ENCODE assay signal across 10 cellular contexts in the genomic region with DNA sequence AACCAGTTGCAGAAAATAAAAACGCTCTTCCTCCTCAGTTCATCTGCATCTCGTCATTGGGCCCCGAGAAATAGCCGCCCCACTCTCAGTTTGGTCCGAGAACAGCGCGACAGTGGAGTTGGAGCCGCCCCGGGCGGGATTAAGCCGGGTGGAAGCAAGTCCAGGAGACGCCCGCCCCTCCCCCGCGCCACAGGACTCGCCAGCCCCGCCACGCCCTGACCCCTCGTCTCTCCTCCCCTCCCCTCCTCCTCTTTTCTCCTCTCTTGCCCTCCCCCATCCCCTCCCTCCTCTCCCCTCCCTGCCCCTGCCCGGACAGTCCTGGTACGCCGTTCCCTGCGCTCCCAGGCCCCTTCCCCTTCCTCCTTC.
DNase-seq lines count a peak whose midpoint lies in the region; ATAC-seq, FAIRE-seq and TF ChIP-seq lines count a peak whose summit lies in the region.
"Had no signal": no experiment of that assay in that cellular context is flagged by ENCODE, and none has a peak within 500 bp of the region (broad histone marks: within the 10 kb centered on the region; RNA-seq: fewer than 3 reads in every experiment).

No MANE protein-coding gene starts in this region.

- H2BK120ac ChIP-seq in IMR-90 (ENCODE audit: low read depth, low read length): no peak overlapping the region; the same call in 1 of the 2 replicates

- peak overlapping the region; percentile 47; the same call in 1 of the 2 replicates for H3K18ac ChIP-seq in IMR-90 (ENCODE audit: low read depth, low read length)

- no peak overlapping the region; the same call in 1 of the 2 replicates for H4K5ac ChIP-seq in IMR-90 (ENCODE audit: low read depth, low read length)

- in situ Hi-C loops in IMR-90 (cut with MboI; ENCODE audit: low sequenced_read_pairs): no loop called here

- H3K36me3 ChIP-seq in IMR-90 (ENCODE audit: control insufficient read depth, insufficient read depth, low read length) (no peaks in the 10 kb centered on the region), right lobe of liver (no peaks in the 10 kb centered on the region), testis (ENCODE audit: low read depth, missing control alignments) (no peaks in the 10 kb centered on the region)

- no peaks in the 10 kb centered on the region for H3K36me3 Mint-ChIP-seq in stimulated activated effector memory CD8-positive, alpha-beta T cell treated with anti-CD3 and anti-CD28 coated beads, Interleukin-12 subunit alpha, Interleukin-12 subunit beta, amount 100 ng/mL, for 72 hours

- H2BK15ac ChIP-seq in IMR-90 (ENCODE audit: low read depth, low read length): no peak overlapping the region

- POLR2A ChIA-PET in IMR-90 (lab: Charles Lee; ENCODE audit: unreplicated experiment): no interaction called here

- H3K56ac ChIP-seq in IMR-90 (ENCODE audit: extremely low read depth, insufficient read depth, low read length): no peak overlapping the region

- H2BK5ac ChIP-seq in IMR-90 (ENCODE audit: low read depth, low read length, poor library complexity, severe bottlenecking): no peak overlapping the region

- H3K27ac ChIP-seq in IMR-90 (ENCODE audit: insufficient read depth, low read length) (peak overlapping the region; percentile 3; the same call in 1 of the 2 replicates), right lobe of liver (peak overlapping the region; percentile 94 to 99 (median 97)), testis (peak overlapping the region; percentile 71 to 96)
- H3K27ac ChIP-seq: KMS-11 had no signal

- H3K4me2 ChIP-seq in IMR-90 (ENCODE audit: low read depth, low read length): peak overlapping the region; percentile 60; the same call in 1 of the 2 replicates
- H3K4me2 ChIP-seq: KMS-11 had no signal

- H3K9me1 ChIP-seq in IMR-90 (ENCODE audit: insufficient read depth, low read length): no peaks in the 10 kb centered on the region

- intact Hi-C loops in IMR-90 (cut with micrococcal nuclease) (no loop called here), right lobe of liver (cut with DNase I) (loop anchor here in 1 of 2 donors (10.0 kb wide), 1 partner anchor 78 kb away; no protein-coding TSS in a partner anchor), testis (cut with DNase I; ENCODE audit: low total_unique reads) (no loop called here)

- no peaks in the 10 kb centered on the region for H3K79me1 ChIP-seq in IMR-90 (ENCODE audit: low read depth in 1 of 2, low read length in 2 of 2)

- H3K9ac ChIP-seq in IMR-90 (ENCODE audit: low read depth, low read length): peak overlapping the region; percentile 6; the same call in 1 of the 2 replicates
- H3K9ac ChIP-seq: KMS-11 had no signal

- H4K91ac ChIP-seq in IMR-90 (ENCODE audit: insufficient read depth, low read depth, low read length): peak overlapping the region; percentile 6; the same call in 1 of the 2 replicates

- H4K20me1 ChIP-seq in IMR-90 (ENCODE audit: insufficient read depth, low read length): no peaks in the 10 kb centered on the region

- no TSS peak for BruUV-seq in IMR-90 (replicated peaks; lab: Mats Ljungman, UMichigan)

- no peak for TF ChIP-seq RAD21 in IMR-90 (IDR thresholded peaks at IDR 0.05; ENCODE audit: low read length)

- H3K27ac Mint-ChIP-seq in stimulated activated effector memory CD8-positive, alpha-beta T cell treated with anti-CD3 and anti-CD28 coated beads, Interleukin-12 subunit alpha, Interleukin-12 subunit beta, amount 100 ng/mL, for 72 hours: no peak overlapping the region
- H3K27ac Mint-ChIP-seq: activated B cell treated with CpG ODN at 0.5 μM for 24 hours had no signal

- H2BK20ac ChIP-seq in IMR-90 (ENCODE audit: low read depth, low read length): peak overlapping the region; percentile 50; the same call in 1 of the 2 replicates

- no peak for TF ChIP-seq CTCF in IMR-90 (conservative IDR thresholded peaks at IDR 0.05; ENCODE audit: low read depth, low read length)
- TF ChIP-seq CTCF in right lobe of liver (IDR thresholded peaks at IDR 0.05): no peak
- TF ChIP-seq CTCF in testis (IDR thresholded peaks at IDR 0.05): no peak

- H3K27me3 ChIP-seq in IMR-90 (ENCODE audit: control insufficient read depth, insufficient read depth, low read length): peaks cover 25% of the 10 kb centered on the region
- H3K27me3 ChIP-seq in right lobe of liver: no peaks in the 10 kb centered on the region
- no peaks in the 10 kb centered on the region for H3K27me3 ChIP-seq in testis

- no peak overlapping the region for H3K14ac ChIP-seq in IMR-90 (replicated peaks; ENCODE audit: low read depth, low read length)

- WGBS in IMR-90 (ENCODE audit: extremely low coverage in 2 of 2, insufficient read length in 1 of 2), 2 experiments: 20% methylated on average over 1 of the region's 23 CpGs; no CpG with 5 or more reads in 1 of the 2 experiments
- 14% methylated on average over 11 of the region's 23 CpGs for WGBS in right lobe of liver (ENCODE audit: insufficient coverage, low coverage, low lambda C conversion rate, missing lambda C conversion rate)
- 1% methylated on average over 22 of the region's 23 CpGs for WGBS in testis, 2 donors

- H3K23ac ChIP-seq in IMR-90 (ENCODE audit: low read depth, low read length): 0 out of 2 replicates have a peak overlapping the region, but pooled peaks have one; percentile 11

- FAIRE-seq in GM12891 (lab: Jason Lieb, UNC): no peak

- TF ChIP-seq POLR2A in IMR-90 (IDR thresholded peaks at IDR 0.05; ENCODE audit: low read depth, low read length): no peak
- no peak for TF ChIP-seq POLR2A in right lobe of liver (IDR thresholded peaks at IDR 0.05)
- no peak for TF ChIP-seq POLR2A in testis (IDR thresholded peaks at IDR 0.05)
- TF ChIP-seq POLR2A in GM12891 (IDR thresholded peaks at IDR 0.05; ENCODE audit: low read depth, low read length): no peak

- H3K4ac ChIP-seq in IMR-90 (ENCODE audit: low read depth, low read length): peak overlapping the region; percentile 24; the same call in 1 of the 2 replicates

- DNase-seq in IMR-90: no peak
- peak; percentile 68 for DNase-seq in ecto neural progenitor cell (ENCODE audit: low spot score)
- DNase-seq in right lobe of liver: peak; percentile 94 to 96 (median 96)
- peak; percentile 93 for DNase-seq in testis
- DNase-seq in stimulated activated effector memory CD8-positive, alpha-beta T cell treated with anti-CD3 and anti-CD28 coated beads, Interleukin-12 subunit alpha, Interleukin-12 subunit beta, amount 100 ng/mL, for 72 hours (ENCODE audit: low spot score in 2 of 2): no peak
- no peak for DNase-seq in GM12891 (ENCODE audit: insufficient read length, low spot score)
- DNase-seq in NCI-H2196 (lab: John Stamatoyannopoulos, UW; ENCODE audit: unreplicated experiment): no peak
- no peak for DNase-seq in globus pallidus (ENCODE audit: low spot score)
- DNase-seq: activated B cell treated with CpG ODN at 0.5 μM for 24 hours had no signal

- H3K4me1 ChIP-seq in IMR-90 (ENCODE audit: control insufficient read depth, insufficient read depth, low read length) (peaks cover 7% of the 10 kb centered on the region; the same call in 1 of the 2 replicates), right lobe of liver (peaks cover 0 to 16% (median 7%) of the 10 kb centered on the region in 4 donors), testis (peaks cover 38% of the 10 kb centered on the region)

- ATAC-seq in IMR-90 (ENCODE audit: low read depth) (peak; percentile 21), right lobe of liver (peak; percentile 75 to 87 (median 82))
- no peak for ATAC-seq in stimulated activated effector memory CD8-positive, alpha-beta T cell treated with anti-CD3 and anti-CD28 coated beads, Interleukin-12 subunit alpha, Interleukin-12 subunit beta, amount 100 ng/mL, for 72 hours

- peaks cover 21% of the 10 kb centered on the region for H3K9me3 ChIP-seq in IMR-90 (ENCODE audit: control insufficient read depth, insufficient read depth, low read length)
- H3K9me3 ChIP-seq in right lobe of liver: no peaks in the 10 kb centered on the region
- H3K9me3 ChIP-seq in testis: no peaks in the 10 kb centered on the region

- no peaks in the 10 kb centered on the region for H3K4me1 Mint-ChIP-seq in stimulated activated effector memory CD8-positive, alpha-beta T cell treated with anti-CD3 and anti-CD28 coated beads, Interleukin-12 subunit alpha, Interleukin-12 subunit beta, amount 100 ng/mL, for 72 hours
- H3K4me1 Mint-ChIP-seq: activated B cell treated with CpG ODN at 0.5 μM for 24 hours had no signal

- CTCF ChIA-PET in IMR-90 (lab: Yijun Ruan, JAX): no interaction called here

- peaks cover 10% of the 10 kb centered on the region for H3K9me3 Mint-ChIP-seq in stimulated activated effector memory CD8-positive, alpha-beta T cell treated with anti-CD3 and anti-CD28 coated beads, Interleukin-12 subunit alpha, Interleukin-12 subunit beta, amount 100 ng/mL, for 72 hours

- H2AK9ac ChIP-seq in IMR-90 (replicated peaks; ENCODE audit: low read depth, low read length, poor library complexity): no peak overlapping the region

- H3K4me3 ChIP-seq in IMR-90 (ENCODE audit: insufficient read depth, low read depth, low read length) (peak overlapping the region; percentile 27; the same call in 1 of the 2 replicates), right lobe of liver (peak overlapping the region; percentile 51 to 69 (median 56)), testis (peak overlapping the region; percentile 59 to 67)

- H3K4me3 Mint-ChIP-seq in stimulated activated effector memory CD8-positive, alpha-beta T cell treated with anti-CD3 and anti-CD28 coated beads, Interleukin-12 subunit alpha, Interleukin-12 subunit beta, amount 100 ng/mL, for 72 hours: no peak overlapping the region
- H3K4me3 Mint-ChIP-seq: activated B cell treated with CpG ODN at 0.5 μM for 24 hours had no signal

- H4K8ac ChIP-seq in IMR-90 (ENCODE audit: low read depth in 2 of 2, low read length in 2 of 2): 0 out of 4 replicates have a peak overlapping the region, but pooled peaks of 1 of the 2 experiments have one; percentile 9

- no peak overlapping the region for H2AK5ac ChIP-seq in IMR-90 (ENCODE audit: low read depth, low read length)

- H2AFZ ChIP-seq in IMR-90 (replicated peaks; ENCODE audit: low read length, poor library complexity): peak overlapping the region; percentile 86

- dilution Hi-C loops in IMR-90 (cut with HindIII; ENCODE audit: low sequenced_read_pairs, unreplicated experiment): no loop called here

TF ChIP-seq in IMR-90, 13 proteins besides CTCF, POLR2A, EP300 and RAD21:
- no peak for TF ChIP-seq SMC3 (IDR thresholded peaks at IDR 0.05; ENCODE audit: low read depth, low read length)
- TF ChIP-seq CHD1 (IDR thresholded peaks at IDR 0.05; ENCODE audit: low read depth, low read length): no peak
- no peak for TF ChIP-seq MAZ (IDR thresholded peaks at IDR 0.05; ENCODE audit: borderline replicate concordance, low read depth, low read length)

TF ChIP-seq in GM12891, 5 proteins besides CTCF, POLR2A, EP300 and RAD21:
- TF ChIP-seq POU2F2 (IDR thresholded peaks at IDR 0.05; ENCODE audit: low read depth, low read length): no peak
- no peak for TF ChIP-seq POLR2AphosphoS5 (IDR thresholded peaks at IDR 0.05; ENCODE audit: low read depth, low read length)
- TF ChIP-seq SPI1 (IDR thresholded peaks at IDR 0.05; ENCODE audit: low read depth, low read length): no peak
- TF ChIP-seq TAF1 (IDR thresholded peaks at IDR 0.05; ENCODE audit: low read depth, low read length): no peak

Comparison
In these comparisons a context has a peak if more than half of its experiments do, and no peak if none do; other contexts are left out.
1. DNase-seq: peak in ecto neural progenitor cell (single experiment), right lobe of liver (3 of 3) and testis (single experiment); none in IMR-90 (single experiment), stimulated activated effector memory CD8-positive, alpha-beta T cell treated with anti-CD3 and anti-CD28 coated beads, Interleukin-12 subunit alpha, Interleukin-12 subunit beta, amount 100 ng/mL, for 72 hours (0 of 2), GM12891 (single experiment), NCI-H2196 (single experiment) and globus pallidus (single experiment).
2. H3K27ac ChIP-seq: peak in every context shown above with its lines; median percentile 97 in right lobe of liver; 84 in testis; 3 in IMR-90.
3. Peak in every context shown above with its lines, with median percentiles within 50 percentile points of each other: H3K4me3 ChIP-seq.